Comparison of ENCODE assay signal across 8 cellular contexts in genomic region chrX:103464774-103465117, GRCh38. TPM values are rescaled to one million over a fixed set of nuclear protein-coding genes. Genes with fewer than 3 reads are reported as not detected.
DNase-seq lines count a peak whose midpoint lies in the region; ATAC-seq and TF ChIP-seq lines count a peak whose summit lies in the region.

No MANE protein-coding gene starts in this region.

- peak overlapping the region; percentile 60 for H3K4me3 Mint-ChIP-seq in mesothelial cell of epicardium

- peak overlapping the region; percentile 60 for H3K27ac Mint-ChIP-seq in mesothelial cell of epicardium

- peak; percentile 94 for ATAC-seq in GM18868 (IDR thresholded peaks at IDR 0.05; ENCODE audit: unreplicated experiment)
- peak; percentile 92 for ATAC-seq in HG03159 (IDR thresholded peaks at IDR 0.05; ENCODE audit: unreplicated experiment)

- peak; percentile 53 for DNase-seq in AG20443 (ENCODE audit: low spot score)
- peak; percentile 32 to 74 for DNase-seq in NCI-H524 (lab: John Stamatoyannopoulos, UW)
- peak; percentile 71 to 75 for DNase-seq in activated CD4-positive, alpha-beta T cell treated with anti-CD3 and anti-CD28 coated beads, Interleukin-2, amount 50 U/mL, for 4 hours
- DNase-seq in ecto neural progenitor cell (ENCODE audit: low spot score): peak; percentile 80
- DNase-seq in mesothelial cell of epicardium (ENCODE audit: low spot score in 2 of 2, unreplicated experiment in 2 of 2): peak in 1 of 2 experiments; percentile 79
- DNase-seq in stimulated activated CD8-positive, alpha-beta memory T cell treated with anti-CD3 and anti-CD28 coated beads, Interleukin-2, amount 100 ng/mL, for 1 hour (ENCODE audit: low read depth in 2 of 2): peak; percentile 25 to 45

- peak; percentile 50 for TF ChIP-seq CTCF in mesothelial cell of epicardium (IDR thresholded peaks at IDR 0.05; ENCODE audit: unreplicated experiment)

- no peaks in the 10 kb centered on the region for H3K27me3 Mint-ChIP-seq in mesothelial cell of epicardium (ENCODE audit: low read depth)

- H3K9me3 Mint-ChIP-seq in mesothelial cell of epicardium: peaks cover 14% of the 10 kb centered on the region

- H3K4me1 Mint-ChIP-seq in mesothelial cell of epicardium: peaks cover 10% of the 10 kb centered on the region

- H3K36me3 Mint-ChIP-seq in mesothelial cell of epicardium: peaks cover 3% of the 10 kb centered on the region

RNA-seq across cellular contexts. Expression of gene RAB40A, which starts 54.5 kb away (rescaled TPM):
- total RNA-seq in mesothelial cell of epicardium: 0.78 to 1.5 TPM (median 1.3 TPM) in 3 replicates
